Comparison of ENCODE assay signal across 8 cellular contexts in genomic region chrX:150363561-150364346, GRCh38. TPM values are rescaled to one million over a fixed set of nuclear protein-coding genes. Genes with fewer than 3 reads are reported as not detected.
A peak's percentile ranks its signal among the peaks of the same experiment; 100 is the strongest.
DNase-seq lines count a peak whose midpoint lies in the region; TF ChIP-seq lines count a peak whose summit lies in the region.

No MANE protein-coding gene starts in this region.

- H3K4me3 Mint-ChIP-seq in stimulated activated naive CD8-positive, alpha-beta T cell treated with anti-CD3 and anti-CD28 coated beads, Interleukin-15, Interleukin-2, amounts not matched to agents 100 ng/mL and 50 ng/mL, for 24 hours: peak overlapping the region; percentile 58

- WGBS in liver: under 1% methylated on average over 67 of the region's 67 CpGs

- no peaks in the 10 kb centered on the region for H3K36me3 Mint-ChIP-seq in stimulated activated naive CD8-positive, alpha-beta T cell treated with anti-CD3 and anti-CD28 coated beads, Interleukin-15, Interleukin-2, amounts not matched to agents 100 ng/mL and 50 ng/mL, for 24 hours (ENCODE audit: low read depth)

- H3K9me3 ChIP-seq in liver (ENCODE audit: control insufficient read depth in 4 of 4, low read length in 3 of 4): no peaks in the 10 kb centered on the region

- TF ChIP-seq RAD21 in liver (IDR thresholded peaks at IDR 0.05): peak in 1 of 2 donors; percentile 39

- no peaks in the 10 kb centered on the region for H3K9me3 Mint-ChIP-seq in stimulated activated naive CD8-positive, alpha-beta T cell treated with anti-CD3 and anti-CD28 coated beads, Interleukin-15, Interleukin-2, amounts not matched to agents 100 ng/mL and 50 ng/mL, for 24 hours

- H3K27me3 ChIP-seq in liver (ENCODE audit: control insufficient read depth in 4 of 4, insufficient read depth in 4 of 4, low read length in 3 of 4): no peaks in the 10 kb centered on the region

- no peak for TF ChIP-seq CTCF in RWPE1 (conservative IDR thresholded peaks at IDR 0.05; ENCODE audit: low read depth)
- no peak for TF ChIP-seq CTCF in liver (IDR thresholded peaks at IDR 0.05; ENCODE audit: low read depth, low read length, missing input control)

- H3K27ac ChIP-seq in RWPE1 (peak overlapping the region; percentile 76), cingulate gyrus (ENCODE audit: low read depth, low read length) (peak overlapping the region; percentile 54), liver (ENCODE audit: low read depth in 1 of 2, low read length in 2 of 2) (peak overlapping the region; percentile 64 to 82)

- peak overlapping the region; percentile 23 to 68 (median 61) for H3K4me3 ChIP-seq in liver (ENCODE audit: low read depth in 1 of 3, low read length in 3 of 3)

- CTCF ChIA-PET in RWPE1 (lab: Yijun Ruan, JAX): no interaction called here

- peak; percentile 1 for DNase-seq in NCI-H2171 treated with DMSO at 0.1 percent for 48 hours (lab: John Stamatoyannopoulos, UW)
- no peak for DNase-seq in NCI-H2171 (lab: John Stamatoyannopoulos, UW)
- DNase-seq in RWPE1 (ENCODE audit: low spot score): peak; percentile 26
- DNase-seq in cerebellar nuclear complex (lab: John Stamatoyannopoulos, UW): no peak
- DNase-seq in SHP77 treated with DMSO at 0.1 percent for 48 hours (lab: John Stamatoyannopoulos, UW): no peak

- H3K36me3 ChIP-seq in liver (ENCODE audit: control insufficient read depth in 4 of 4, insufficient read depth in 3 of 4, low read depth in 1 of 4, low read length in 3 of 4): no peaks in the 10 kb centered on the region

- H3K27me3 Mint-ChIP-seq in stimulated activated naive CD8-positive, alpha-beta T cell treated with anti-CD3 and anti-CD28 coated beads, Interleukin-15, Interleukin-2, amounts not matched to agents 100 ng/mL and 50 ng/mL, for 24 hours: peaks cover 18% of the 10 kb centered on the region

- H3K9ac ChIP-seq in liver (ENCODE audit: low read depth in 1 of 2, low read length in 2 of 2): no peak overlapping the region

- peaks cover 27% of the 10 kb centered on the region for H3K4me1 Mint-ChIP-seq in stimulated activated naive CD8-positive, alpha-beta T cell treated with anti-CD3 and anti-CD28 coated beads, Interleukin-15, Interleukin-2, amounts not matched to agents 100 ng/mL and 50 ng/mL, for 24 hours (ENCODE audit: low read depth)

- peaks cover 5 to 29% (median 18%) of the 10 kb centered on the region in 4 donors for H3K4me1 ChIP-seq in liver (ENCODE audit: control insufficient read depth in 4 of 4, insufficient read depth in 4 of 4, low read length in 3 of 4)

- no peak overlapping the region for H3K27ac Mint-ChIP-seq in stimulated activated naive CD8-positive, alpha-beta T cell treated with anti-CD3 and anti-CD28 coated beads, Interleukin-15, Interleukin-2, amounts not matched to agents 100 ng/mL and 50 ng/mL, for 24 hours

- POLR2A ChIA-PET in RWPE1 (lab: Yijun Ruan, JAX; ENCODE audit: low non-redundant PET): no interaction called here

TF ChIP-seq in liver, 16 proteins besides CTCF, POLR2A, EP300 and RAD21:
- TF ChIP-seq RXRA (IDR thresholded peaks at IDR 0.05) (no peak), GABPA (IDR thresholded peaks at IDR 0.05 in 1 of 2, conservative IDR thresholded peaks at IDR 0.05 in 1 of 2) (no peak), REST (IDR thresholded peaks at IDR 0.05) (no peak), ATF3 (IDR thresholded peaks at IDR 0.05) (no peak), TAF1 (conservative IDR thresholded peaks at IDR 0.05) (no peak), HNF4A (conservative IDR thresholded peaks at IDR 0.05) (no peak)
TF ChIP-seq in liver: peak in this region for 0.

RNA-seq across cellular contexts. Expression of gene MAMLD1, which starts 0.6 kb away (rescaled TPM):
- under 1 TPM; 0.59 to 0.89 TPM for total RNA-seq in liver
- 1 to 10 TPM in 1 of 2 donors, under 1 TPM in 1; 0.64 to 1.1 TPM for polyA plus RNA-seq in liver

Comparison
In these comparisons a context has a peak if more than half of its experiments do, and no peak if none do; other contexts are left out.
1. DNase-seq: peak in NCI-H2171 treated with DMSO at 0.1 percent for 48 hours (single experiment) and RWPE1 (single experiment); none in NCI-H2171 (single experiment), cerebellar nuclear complex (0 of 2) and SHP77 treated with DMSO at 0.1 percent for 48 hours (single experiment).
2. Peak in every context shown above with its lines, with median percentiles within 50 percentile points of each other: H3K27ac ChIP-seq.